In genomic region chr19:56875717-56876116, GRCh38 we compare ENCODE assay signal across 39 cellular contexts. TPM values are rescaled to one million over a fixed set of nuclear protein-coding genes. Genes with fewer than 3 reads are reported as not detected.
"Had no signal": no experiment of that assay in that cellular context is flagged by ENCODE, and none has a peak within 500 bp of the region (broad histone marks: within the 10 kb centered on the region; RNA-seq: fewer than 3 reads in every experiment).

No MANE protein-coding gene starts in this region.

- H3K9me3 ChIP-seq: MG63 had no signal

- H3K36me3 ChIP-seq: MG63 had no signal

- H3K4me3 ChIP-seq: MG63 had no signal

- DNase-seq: Karpas-422, Kasumi-1, MG63, MM.1S, MV-4-11, NCI-H1048, NCI-H1092, NCI-H1092 treated with DMSO at 0.1 percent for 48 hours, NCI-H1105, NCI-H1105 treated with DMSO at 0.1 percent for 48 hours, NCI-H1417, NCI-H1417 treated with DMSO at 0.1 percent for 48 hours, NCI-H1436, NCI-H1436 treated with DMSO at 0.1 percent for 48 hours, NCI-H146, NCI-H1694, NCI-H1694 treated with DMSO at 0.1 percent for 48 hours, NCI-H187, NCI-H187 treated with DMSO at 0.1 percent for 48 hours, NCI-H1930, NCI-H2029, NCI-H2029 treated with DMSO at 0.1 percent for 48 hours, NCI-H2081, NCI-H2081 treated with DMSO at 0.1 percent for 48 hours, NCI-H2107, NCI-H2171, NCI-H2171 treated with DMSO at 0.1 percent for 48 hours, NCI-H2227 treated with DMSO at 0.1 percent for 48 hours, NCI-H226, NCI-H345, NCI-H446, NCI-H446 treated with DMSO at 0.1 percent for 48 hours, NCI-H510A, NCI-H510A treated with DMSO at 0.1 percent for 48 hours, NCI-H524 had no signal

- H3K27me3 ChIP-seq: MG63 had no signal

RNA-seq across cellular contexts. Expression of gene PEG3, which starts 35.2 kb away (rescaled TPM):
- total RNA-seq: LHCN-M2, MCF 10A had no signal

RNA-seq across cellular contexts. Expression of gene ZIM2, which starts 35.2 kb away (rescaled TPM):
- total RNA-seq: LHCN-M2, M059J, MCF 10A, NCI-H460 had no signal
